In genomic region chr15:73965730-73966103, GRCh38 we compare ENCODE assay signal across 8 cellular contexts.
DNase-seq lines count a peak whose midpoint lies in the region; ATAC-seq and TF ChIP-seq lines count a peak whose summit lies in the region.

No MANE protein-coding gene starts in this region.

- H3K4me3 ChIP-seq in RWPE2 (ENCODE audit: severe bottlenecking) (no peak overlapping the region), iPS-20b (ENCODE audit: low read length) (no peak overlapping the region)

- peak overlapping the region; percentile 51; the same call in 1 of the 2 replicates for H3K9ac ChIP-seq in iPS-20b (ENCODE audit: low read depth, low read length)

- peak; percentile 47 for ATAC-seq in GM21825 (IDR thresholded peaks at IDR 0.05; ENCODE audit: unreplicated experiment)
- ATAC-seq in RWPE2 (ENCODE audit: low read depth) = peak; percentile 31

- DNase-seq in GM13976 (ENCODE audit: low spot score) (peak; percentile 71), RWPE2 (ENCODE audit: low spot score) (no peak), SHP77 (lab: John Stamatoyannopoulos, UW) (no peak), hypothalamus (lab: John Stamatoyannopoulos, UW) (no peak), GF-D8 (lab: John Stamatoyannopoulos, UW) (no peak)
- no peak for DNase-seq in stimulated activated CD8-positive, alpha-beta memory T cell treated with anti-CD3 and anti-CD28 coated beads, Interleukin-4, amount 100 ng/mL, for 48 hours

- in situ Hi-C loops in GM13976 (cut with MboI; ENCODE audit: low sequenced_read_pairs, unreplicated experiment) = no loop called here

- H3K27ac ChIP-seq in RWPE2 (ENCODE audit: poor library complexity, severe bottlenecking) = no peak overlapping the region
- no peak overlapping the region for H3K27ac ChIP-seq in iPS-20b (ENCODE audit: low read length)

- no peak for TF ChIP-seq CTCF in GM13976 (IDR thresholded peaks at IDR 0.05; ENCODE audit: borderline replicate concordance, control extremely low read depth, extremely low read depth, insufficient read depth, missing control alignments)
- TF ChIP-seq CTCF in RWPE2 (IDR thresholded peaks at IDR 0.05; ENCODE audit: poor library complexity, severe bottlenecking) = no peak

- H3K36me3 ChIP-seq in RWPE2 (ENCODE audit: low read depth) (no peaks in the 10 kb centered on the region), iPS-20b (ENCODE audit: insufficient read depth, low read depth, low read length) (no peaks in the 10 kb centered on the region)

- H3K27me3 ChIP-seq in RWPE2 (ENCODE audit: insufficient read depth, poor library complexity, severe bottlenecking) = no peaks in the 10 kb centered on the region
- H3K27me3 ChIP-seq in iPS-20b (ENCODE audit: insufficient read depth, low read length) = no peaks in the 10 kb centered on the region

- H3K4me1 ChIP-seq in RWPE2 (ENCODE audit: insufficient read depth, poor library complexity, severe bottlenecking) = peaks cover 5% of the 10 kb centered on the region
- peaks cover 16% of the 10 kb centered on the region for H3K4me1 ChIP-seq in iPS-20b (ENCODE audit: insufficient read depth, low read length)

- H3K9me3 ChIP-seq in RWPE2 (ENCODE audit: severe bottlenecking) (no peaks in the 10 kb centered on the region), iPS-20b (ENCODE audit: insufficient read depth, low read depth, low read length) (no peaks in the 10 kb centered on the region)
